Comparison of ENCODE assay signal across 19 cellular contexts in genomic region chr1:204340137-204340536, GRCh38. TPM values are rescaled to one million over a fixed set of nuclear protein-coding genes. Genes with fewer than 3 reads are reported as not detected.
A peak's percentile ranks its signal among the peaks of the same experiment; 100 is the strongest.
DNase-seq lines count a peak whose midpoint lies in the region; ATAC-seq and TF ChIP-seq lines count a peak whose summit lies in the region.
"Had no signal": no experiment of that assay in that cellular context is flagged by ENCODE, and none has a peak within 500 bp of the region (broad histone marks: within the 10 kb centered on the region; RNA-seq: fewer than 3 reads in every experiment).

No MANE protein-coding gene starts in this region.

- H3K4me3 ChIP-seq in right cardiac atrium (ENCODE audit: low read length) (no peak overlapping the region), endodermal cell (ENCODE audit: low read length) (no peak overlapping the region), uterus (no peak overlapping the region)
- H3K4me3 ChIP-seq: thoracic aorta had no signal

- H3K4me1 Mint-ChIP-seq in endodermal cell = peaks cover 37% of the 10 kb centered on the region
- H3K4me1 Mint-ChIP-seq: activated naive CD4-positive, alpha-beta T cell treated with anti-CD3 and anti-CD28 coated beads, Interleukin-2, amount 10 ng/mL, durations not matched to agents 7 days and 5 days had no signal

- H3K36me3 ChIP-seq in endodermal cell (ENCODE audit: control insufficient read depth, insufficient read depth, low read length) (no peaks in the 10 kb centered on the region), uterus (no peaks in the 10 kb centered on the region)
- H3K36me3 ChIP-seq: thoracic aorta had no signal

- TF ChIP-seq POLR2A in uterus (IDR thresholded peaks at IDR 0.05) = no peak

- no peaks in the 10 kb centered on the region for H3K27me3 ChIP-seq in right cardiac atrium (ENCODE audit: control insufficient read depth, insufficient read depth)
- H3K27me3 ChIP-seq in endodermal cell (ENCODE audit: control insufficient read depth, insufficient read depth, low read length, poor library complexity, severe bottlenecking) = no peaks in the 10 kb centered on the region
- no peaks in the 10 kb centered on the region for H3K27me3 ChIP-seq in uterus

- peak overlapping the region; percentile 12 for H3K4me3 Mint-ChIP-seq in endodermal cell
- H3K4me3 Mint-ChIP-seq: activated naive CD4-positive, alpha-beta T cell treated with anti-CD3 and anti-CD28 coated beads, Interleukin-2, amount 10 ng/mL, durations not matched to agents 7 days and 5 days; CD8-positive, alpha-beta T cell; T-helper 1 cell treated with Interleukin-12 subunit alpha and Interleukin-12 subunit beta and Interleukin-4 antibody, amounts not matched to agents 30 μg/mL and 1 μg/mL, for 36 hours had no signal

- H3K36me3 Mint-ChIP-seq in endodermal cell (ENCODE audit: low read depth) = no peaks in the 10 kb centered on the region
- H3K36me3 Mint-ChIP-seq: activated naive CD4-positive, alpha-beta T cell treated with anti-CD3 and anti-CD28 coated beads, Interleukin-2, amount 10 ng/mL, durations not matched to agents 7 days and 5 days; CD8-positive, alpha-beta T cell had no signal

- 78% methylated on average over 9 of the region's 9 CpGs for WGBS in right cardiac atrium
- 64 to 69% methylated on average over 6 to 9 of the region's 9 CpGs for WGBS in endodermal cell (ENCODE audit: insufficient coverage in 1 of 2, insufficient read length in 1 of 2), 2 experiments

- TF ChIP-seq CTCF in endodermal cell (conservative IDR thresholded peaks at IDR 0.05) = no peak
- no peak for TF ChIP-seq CTCF in uterus (IDR thresholded peaks at IDR 0.05)

- no peak for ATAC-seq in right cardiac atrium
- no peak for ATAC-seq in left cardiac atrium
- no peak for ATAC-seq in HG03280 (IDR thresholded peaks at IDR 0.05; ENCODE audit: unreplicated experiment)
- ATAC-seq: CD8-positive, alpha-beta T cell; sciatic nerve had no signal

- DNase-seq in right cardiac atrium = no peak
- DNase-seq in left cardiac atrium = no peak
- peak; percentile 82 for DNase-seq in NCI-H2107 treated with DMSO at 0.1 percent for 48 hours (lab: John Stamatoyannopoulos, UW; ENCODE audit: unreplicated experiment)
- no peak for DNase-seq in endodermal cell
- DNase-seq in uterus = no peak
- DNase-seq in ecto neural progenitor cell (ENCODE audit: low spot score) = no peak
- no peak for DNase-seq in head of caudate nucleus
- DNase-seq: activated naive CD4-positive, alpha-beta T cell treated with anti-CD3 and anti-CD28 coated beads, Interleukin-2, amount 10 ng/mL, durations not matched to agents 7 days and 5 days; CD8-positive, alpha-beta T cell; dermis blood vessel endothelial cell; GF-D8; Karpas-422; NCI-H526 treated with DMSO at 0.1 percent for 48 hours; RPMI8226; stimulated activated CD4-positive, alpha-beta T cell treated with anti-CD3 and anti-CD28 coated beads, Interleukin-2, amount 100 ng/mL, for 24 hours had no signal

- H3K9me3 ChIP-seq in right cardiac atrium (ENCODE audit: control insufficient read depth, low read length) = no peaks in the 10 kb centered on the region
- H3K9me3 ChIP-seq in endodermal cell (ENCODE audit: control insufficient read depth, low read length) = no peaks in the 10 kb centered on the region
- no peaks in the 10 kb centered on the region for H3K9me3 ChIP-seq in uterus
- H3K9me3 ChIP-seq: thoracic aorta had no signal

- no peaks in the 10 kb centered on the region for H3K9me3 Mint-ChIP-seq in endodermal cell
- H3K9me3 Mint-ChIP-seq: activated naive CD4-positive, alpha-beta T cell treated with anti-CD3 and anti-CD28 coated beads, Interleukin-2, amount 10 ng/mL, durations not matched to agents 7 days and 5 days; CD8-positive, alpha-beta T cell; T-helper 1 cell treated with Interleukin-12 subunit alpha and Interleukin-12 subunit beta and Interleukin-4 antibody, amounts not matched to agents 30 μg/mL and 1 μg/mL, for 36 hours had no signal

- H3K4me1 ChIP-seq in right cardiac atrium (ENCODE audit: control insufficient read depth, insufficient read depth, low read length) (peaks cover 19% of the 10 kb centered on the region), endodermal cell (ENCODE audit: control insufficient read depth, insufficient read depth, low read length) (peaks cover 7% of the 10 kb centered on the region), uterus (peaks cover 0 to 9% of the 10 kb centered on the region in 2 donors)

- H3K27ac ChIP-seq in right cardiac atrium (ENCODE audit: low read length) (peak overlapping the region; percentile 33), endodermal cell (ENCODE audit: low read depth, low read length) (peak overlapping the region; percentile 2), uterus (peak overlapping the region; percentile 6 to 19)
- H3K27ac ChIP-seq: thoracic aorta had no signal

- intact Hi-C loops in right cardiac atrium (cut with DNase I) = no loop called here
- intact Hi-C loops in left cardiac atrium (cut with DNase I) = no loop called here
- intact Hi-C loops in uterus (cut with DNase I; ENCODE audit: low total_unique reads) = no loop called here
- intact Hi-C loops in head of caudate nucleus (cut with DNase I) = no loop called here

- H3K9ac ChIP-seq in endodermal cell (ENCODE audit: extremely low read depth, low read length, poor library complexity, severe bottlenecking) = no peak overlapping the region

- H3K27me3 Mint-ChIP-seq in endodermal cell (ENCODE audit: insufficient read depth) = no peaks in the 10 kb centered on the region

- peak overlapping the region; percentile 10 for H3K27ac Mint-ChIP-seq in endodermal cell
- H3K27ac Mint-ChIP-seq: activated naive CD4-positive, alpha-beta T cell treated with anti-CD3 and anti-CD28 coated beads, Interleukin-2, amount 10 ng/mL, durations not matched to agents 7 days and 5 days; CD8-positive, alpha-beta T cell; T-helper 1 cell treated with Interleukin-12 subunit alpha and Interleukin-12 subunit beta and Interleukin-4 antibody, amounts not matched to agents 30 μg/mL and 1 μg/mL, for 36 hours had no signal

RNA-seq across cellular contexts. Expression of gene PLEKHA6, which starts 19.6 kb away (rescaled TPM):
- total RNA-seq in right cardiac atrium (10 to 100 TPM; 17.7 to 55.4 (median 37.7) TPM), left cardiac atrium (10 to 100 TPM; 14.1 to 19.8 TPM), endodermal cell (10 to 100 TPM; 37.0 to 43.3 TPM), uterus (10 to 100 TPM in 1 of 4 donors, 1 to 10 TPM in 3; 5.9 to 13.6 (median 8.4) TPM)
- polyA plus RNA-seq in right cardiac atrium = 17.7 TPM
- polyA plus RNA-seq in endodermal cell (2013, experiment 1 of 2) = 15.0 TPM
- 14.0 TPM for polyA plus RNA-seq in endodermal cell (2013, experiment 2 of 2)
